Comparison of ENCODE assay signal across 14 cellular contexts in the genomic region with DNA sequence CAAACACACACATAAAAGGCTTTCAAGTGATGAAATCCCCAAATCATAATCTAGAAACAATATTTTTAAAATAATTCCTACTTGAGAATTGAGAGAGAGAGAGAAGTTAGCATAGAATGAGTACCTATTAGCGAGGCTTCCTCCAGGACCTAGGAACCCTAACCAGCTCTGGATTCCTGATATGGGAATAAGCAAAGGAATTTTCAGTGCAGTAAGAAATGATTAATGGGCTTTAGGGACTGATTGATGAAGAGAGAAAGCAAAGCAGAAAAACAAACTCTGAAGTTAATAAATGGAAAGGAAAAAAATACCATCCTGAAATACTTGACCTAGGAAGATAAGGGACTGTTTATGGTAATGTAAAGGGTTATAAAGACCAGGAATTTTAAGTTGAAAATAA.
"Had no signal": no experiment of that assay in that cellular context is flagged by ENCODE, and none has a peak within 500 bp of the region (broad histone marks: within the 10 kb centered on the region; RNA-seq: fewer than 3 reads in every experiment).

No MANE protein-coding gene starts in this region.

- H3K9me3 ChIP-seq: esophagus squamous epithelium, lower lobe of right lung, mucosa of descending colon, neutrophil, upper lobe of left lung had no signal

- H3K36me3 ChIP-seq: esophagus squamous epithelium, lower lobe of right lung, neutrophil, upper lobe of left lung had no signal

- H3K4me1 ChIP-seq: lower lobe of right lung, upper lobe of left lung had no signal

- H3K27ac ChIP-seq: esophagus squamous epithelium, lower lobe of right lung, neutrophil, upper lobe of left lung, VCaP had no signal

- H3K4me1 Mint-ChIP-seq: naive thymus-derived CD8-positive, alpha-beta T cell; stimulated activated naive B cell treated with anti-CD40 and anti-IgM and Interleukin-4, amounts not matched to agents 10 μg/mL and 1 μg/mL and 100 μg/mL, for 72 hours had no signal

- H3K4me3 Mint-ChIP-seq: naive thymus-derived CD8-positive, alpha-beta T cell; stimulated activated naive B cell treated with anti-CD40 and anti-IgM and Interleukin-4, amounts not matched to agents 10 μg/mL and 1 μg/mL and 100 μg/mL, for 72 hours had no signal

- H3K4me3 ChIP-seq: esophagus squamous epithelium, lower lobe of right lung, mucosa of descending colon, upper lobe of left lung had no signal

- H3K27me3 Mint-ChIP-seq: brain; naive thymus-derived CD8-positive, alpha-beta T cell; stimulated activated naive B cell treated with anti-CD40 and anti-IgM and Interleukin-4, amounts not matched to agents 10 μg/mL and 1 μg/mL and 100 μg/mL, for 72 hours had no signal

- H3K27me3 ChIP-seq: esophagus squamous epithelium, neutrophil, upper lobe of left lung had no signal

- DNase-seq: activated CD4-positive, alpha-beta T cell treated with anti-CD3 and anti-CD28 coated beads for 4 hours; activated naive CD4-positive, alpha-beta T cell treated with Interleukin-2 at 50 U/mL for 16 hours; esophagus squamous epithelium; glutamatergic neuron; lower lobe of right lung; mucosa of descending colon; naive thymus-derived CD8-positive, alpha-beta T cell; stimulated activated CD4-positive, alpha-beta T cell treated with anti-CD3 and anti-CD28 coated beads, Interleukin-1b, Interleukin-23, amount 100 ng/mL, for 48 hours; stimulated activated naive B cell treated with anti-CD40 and anti-IgM and Interleukin-4, amounts not matched to agents 10 μg/mL and 1 μg/mL and 100 μg/mL, for 72 hours; T-helper 9 cell had no signal

- H3K27ac Mint-ChIP-seq: naive thymus-derived CD8-positive, alpha-beta T cell; stimulated activated naive B cell treated with anti-CD40 and anti-IgM and Interleukin-4, amounts not matched to agents 10 μg/mL and 1 μg/mL and 100 μg/mL, for 72 hours had no signal
